In the genomic region with DNA sequence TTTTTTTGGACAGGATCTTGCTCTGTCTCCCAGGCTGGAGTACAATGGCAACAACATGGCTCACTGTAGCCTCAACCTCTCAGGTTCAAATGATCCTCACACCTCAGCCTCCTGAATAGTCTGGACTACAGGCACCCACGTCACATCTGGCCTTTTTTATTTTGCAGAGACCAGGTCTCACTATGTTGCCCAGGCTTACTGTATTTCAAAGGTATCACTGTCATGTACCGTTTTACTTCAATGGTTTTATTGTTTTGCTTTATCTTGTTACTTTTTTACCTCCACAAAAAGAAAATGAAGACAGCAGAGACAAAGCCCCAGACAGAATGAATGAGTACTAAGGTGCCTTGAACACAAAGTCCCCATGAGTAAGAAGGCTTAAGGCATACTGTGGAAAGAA, we compare ENCODE assay signal across 21 cellular contexts.
"Had no signal": no experiment of that assay in that cellular context is flagged by ENCODE, and none has a peak within 500 bp of the region (broad histone marks: within the 10 kb centered on the region; RNA-seq: fewer than 3 reads in every experiment).

No MANE protein-coding gene starts in this region.

- H3K27ac Mint-ChIP-seq: dendritic cell treated with granulocyte-macrophage colony-stimulating factor and Interleukin-4, amounts not matched to agents 40 ng/mL and 50 ng/mL, for 4 days; nephron progenitor cell; stimulated activated memory B cell treated with anti-CD40 and anti-IgM and Interleukin-4, amounts not matched to agents 10 μg/mL and 1 μg/mL and 100 μg/mL, for 72 hours had no signal

- H3K9me3 Mint-ChIP-seq: dendritic cell treated with granulocyte-macrophage colony-stimulating factor and Interleukin-4, amounts not matched to agents 40 ng/mL and 50 ng/mL, for 4 days; effector memory CD8-positive, alpha-beta T cell; naive B cell; nephron progenitor cell; stimulated activated memory B cell treated with anti-CD40 and anti-IgM and Interleukin-4, amounts not matched to agents 10 μg/mL and 1 μg/mL and 100 μg/mL, for 72 hours had no signal

- ATAC-seq: effector memory CD8-positive, alpha-beta T cell; left colon; psoas muscle; sciatic nerve; stimulated activated memory B cell treated with anti-CD40 and anti-IgM and Interleukin-4, amounts not matched to agents 10 μg/mL and 1 μg/mL and 100 μg/mL, for 72 hours had no signal

- DNase-seq: effector memory CD8-positive, alpha-beta T cell; left colon; mesendoderm; naive B cell; nephron progenitor cell; psoas muscle; retina; spleen; stimulated activated CD4-positive, alpha-beta T cell treated with anti-CD3 and anti-CD28 coated beads, Interleukin-15, amount 100 ng/mL, for 24 hours; stimulated activated CD4-positive, alpha-beta T cell treated with anti-CD3 and anti-CD28 coated beads, Interleukin-1b, Interleukin-23, amount 100 ng/mL, for 48 hours; stimulated activated CD4-positive, alpha-beta T cell treated with anti-CD3 and anti-CD28 coated beads, Interleukin-4, amount 100 ng/mL, for 24 hours; stomach; substantia nigra; transverse colon had no signal

- H3K36me3 Mint-ChIP-seq: naive B cell; stimulated activated memory B cell treated with anti-CD40 and anti-IgM and Interleukin-4, amounts not matched to agents 10 μg/mL and 1 μg/mL and 100 μg/mL, for 72 hours had no signal

- H3K27me3 Mint-ChIP-seq: effector memory CD8-positive, alpha-beta T cell; naive B cell; stimulated activated memory B cell treated with anti-CD40 and anti-IgM and Interleukin-4, amounts not matched to agents 10 μg/mL and 1 μg/mL and 100 μg/mL, for 72 hours had no signal

- H3K4me3 ChIP-seq: esophagus muscularis mucosa, psoas muscle, spleen, stomach, thoracic aorta, transverse colon had no signal

- H3K9me3 ChIP-seq: esophagus muscularis mucosa, neutrophil, psoas muscle, spleen, stomach, thoracic aorta, transverse colon had no signal

- H3K36me3 ChIP-seq: esophagus muscularis mucosa, neutrophil, stomach, thoracic aorta, transverse colon had no signal

- H3K4me3 Mint-ChIP-seq: dendritic cell treated with granulocyte-macrophage colony-stimulating factor and Interleukin-4, amounts not matched to agents 40 ng/mL and 50 ng/mL, for 4 days; nephron progenitor cell; stimulated activated memory B cell treated with anti-CD40 and anti-IgM and Interleukin-4, amounts not matched to agents 10 μg/mL and 1 μg/mL and 100 μg/mL, for 72 hours had no signal

- H3K27me3 ChIP-seq: esophagus muscularis mucosa, spleen, stomach, transverse colon had no signal

- H3K27ac ChIP-seq: epithelial cell of prostate, esophagus muscularis mucosa, neutrophil, psoas muscle, spleen, stomach, thoracic aorta, transverse colon had no signal
